ENCODE assay signal across 18 cellular contexts in genomic region chr3:44416031-44417030, GRCh38.
DNase-seq lines count a peak whose midpoint lies in the region; ATAC-seq and TF ChIP-seq lines count a peak whose summit lies in the region.
"Had no signal": no experiment of that assay in that cellular context is flagged by ENCODE, and none has a peak within 500 bp of the region (broad histone marks: within the 10 kb centered on the region; RNA-seq: fewer than 3 reads in every experiment).

No MANE protein-coding gene starts in this region.

- peaks cover 1 to 8% of the 10 kb centered on the region in 2 donors for H3K36me3 Mint-ChIP-seq in CD14-positive monocyte
- no peaks in the 10 kb centered on the region for H3K36me3 Mint-ChIP-seq in osteocyte (ENCODE audit: unreplicated experiment)
- H3K36me3 Mint-ChIP-seq: CD8-positive, alpha-beta T cell had no signal

- H3K36me3 ChIP-seq in Karpas-422 (ENCODE audit: insufficient read depth, low read length) (no peaks in the 10 kb centered on the region), esophagus muscularis mucosa (no peaks in the 10 kb centered on the region)
- H3K36me3 ChIP-seq: BE2C had no signal

- no peak for ATAC-seq in HG02642 (IDR thresholded peaks at IDR 0.05; ENCODE audit: poor library complexity, unreplicated experiment)
- ATAC-seq in HG03095 (IDR thresholded peaks at IDR 0.05; ENCODE audit: unreplicated experiment) = no peak
- ATAC-seq: A549; CD8-positive, alpha-beta T cell; GM23338; HepG2 had no signal

- no peaks in the 10 kb centered on the region for H3K27me3 ChIP-seq in Karpas-422 (ENCODE audit: low read length)
- H3K27me3 ChIP-seq in esophagus muscularis mucosa = peaks cover 0 to 7% (median 0%) of the 10 kb centered on the region in 4 donors
- H3K27me3 ChIP-seq: BE2C had no signal

- no peaks in the 10 kb centered on the region for H4K20me1 ChIP-seq in Karpas-422 (ENCODE audit: insufficient read depth, low read depth, low read length)

- peak overlapping the region in 4 of 7 donors; percentile 6 to 64 (median 36) for H3K27ac Mint-ChIP-seq in CD14-positive monocyte
- H3K27ac Mint-ChIP-seq in osteocyte (ENCODE audit: unreplicated experiment) = no peak overlapping the region
- H3K27ac Mint-ChIP-seq: CD8-positive, alpha-beta T cell; GM23338 had no signal

- no peak for DNase-seq in CD14-positive monocyte (ENCODE audit: low spot score)
- DNase-seq in Karpas-422 = no peak
- peak; percentile 90 for DNase-seq in esophagus muscularis mucosa (ENCODE audit: extremely low spot score)
- peak; percentile 72 for DNase-seq in osteocyte (ENCODE audit: extremely low spot score, unreplicated experiment)
- DNase-seq in NCI-H1694 treated with DMSO at 0.1 percent for 48 hours (lab: John Stamatoyannopoulos, UW) = no peak
- DNase-seq: BE2C, COR-L47, DMS153, DND-41, GDM1, H9 had no signal

- no peak for TF ChIP-seq EP300 in esophagus muscularis mucosa (IDR thresholded peaks at IDR 0.05)

- no peaks in the 10 kb centered on the region for H3K9me2 ChIP-seq in Karpas-422 (replicated peaks; ENCODE audit: insufficient read depth, low read length)

- H3K4me1 ChIP-seq in Karpas-422 (ENCODE audit: low read length) (no peaks in the 10 kb centered on the region), esophagus muscularis mucosa (no peaks in the 10 kb centered on the region)
- H3K4me1 ChIP-seq: A549, BE2C had no signal

- H3K27ac ChIP-seq in Karpas-422 (ENCODE audit: low read length) = no peak overlapping the region
- H3K27ac ChIP-seq in esophagus muscularis mucosa (replicated peaks in 1 of 4) = no peak overlapping the region
- H3K27ac ChIP-seq: A549, C4-2B had no signal

- H3K9ac ChIP-seq in Karpas-422 (ENCODE audit: low read length) = no peak overlapping the region

- no peak overlapping the region for H3K4me2 ChIP-seq in Karpas-422 (ENCODE audit: low read depth, low read length, poor library complexity, severe bottlenecking)
- H3K4me2 ChIP-seq: A549, GM23338 had no signal

- TF ChIP-seq POLR2A in esophagus muscularis mucosa (IDR thresholded peaks at IDR 0.05; ENCODE audit: low read depth) = no peak

- H3K27me3 Mint-ChIP-seq in CD14-positive monocyte (ENCODE audit: low read depth in 3 of 3) (peaks cover 0 to 8% (median 0%) of the 10 kb centered on the region in 3 donors), osteocyte (ENCODE audit: unreplicated experiment) (no peaks in the 10 kb centered on the region)

- H3K4me3 Mint-ChIP-seq in CD14-positive monocyte (no peak overlapping the region), osteocyte (ENCODE audit: unreplicated experiment) (no peak overlapping the region)
- H3K4me3 Mint-ChIP-seq: CD8-positive, alpha-beta T cell; GM23338; H9 had no signal

- H3K4me3 ChIP-seq in Karpas-422 (ENCODE audit: low read length) (no peak overlapping the region), esophagus muscularis mucosa (no peak overlapping the region)
- H3K4me3 ChIP-seq: A549, GM23338 had no signal

- H3K9me3 Mint-ChIP-seq in CD14-positive monocyte (peaks cover 0 to 9% (median 3%) of the 10 kb centered on the region in 7 donors), osteocyte (ENCODE audit: unreplicated experiment) (no peaks in the 10 kb centered on the region)
- H3K9me3 Mint-ChIP-seq: CD8-positive, alpha-beta T cell had no signal

- TF ChIP-seq CTCF in CD14-positive monocyte (IDR thresholded peaks at IDR 0.05) (no peak), esophagus muscularis mucosa (IDR thresholded peaks at IDR 0.05) (no peak), osteocyte (IDR thresholded peaks at IDR 0.05) (no peak)

- no peaks in the 10 kb centered on the region for H3K79me2 ChIP-seq in Karpas-422 (ENCODE audit: low read length)

- H3K4me1 Mint-ChIP-seq in CD14-positive monocyte (no peaks in the 10 kb centered on the region), osteocyte (ENCODE audit: unreplicated experiment) (no peaks in the 10 kb centered on the region)

- H3K9me3 ChIP-seq in Karpas-422 (ENCODE audit: low read length) = no peaks in the 10 kb centered on the region
- H3K9me3 ChIP-seq in esophagus muscularis mucosa = no peaks in the 10 kb centered on the region
- H3K9me3 ChIP-seq: A549, BE2C had no signal

- peak overlapping the region; percentile 43; the same call in 1 of the 2 replicates for H2AFZ ChIP-seq in Karpas-422 (ENCODE audit: low read length)
- H2AFZ ChIP-seq: GM23338 had no signal

- WGBS in esophagus muscularis mucosa = 97% methylated on average over 5 of the region's 11 CpGs

- intact Hi-C loops in CD14-positive monocyte (cut with micrococcal nuclease) = no loop called here
- intact Hi-C loops in esophagus muscularis mucosa (cut with DNase I) = no loop called here

Comparison
In these comparisons a context has a peak if more than half of its experiments do, and no peak if none do; other contexts are left out.
1. DNase-seq: peak in esophagus muscularis mucosa (single experiment) and osteocyte (single experiment); none in CD14-positive monocyte (single experiment), Karpas-422 (single experiment) and NCI-H1694 treated with DMSO at 0.1 percent for 48 hours (single experiment).